Comparison of ENCODE assay signal across 1 cellular context in the genomic region with DNA sequence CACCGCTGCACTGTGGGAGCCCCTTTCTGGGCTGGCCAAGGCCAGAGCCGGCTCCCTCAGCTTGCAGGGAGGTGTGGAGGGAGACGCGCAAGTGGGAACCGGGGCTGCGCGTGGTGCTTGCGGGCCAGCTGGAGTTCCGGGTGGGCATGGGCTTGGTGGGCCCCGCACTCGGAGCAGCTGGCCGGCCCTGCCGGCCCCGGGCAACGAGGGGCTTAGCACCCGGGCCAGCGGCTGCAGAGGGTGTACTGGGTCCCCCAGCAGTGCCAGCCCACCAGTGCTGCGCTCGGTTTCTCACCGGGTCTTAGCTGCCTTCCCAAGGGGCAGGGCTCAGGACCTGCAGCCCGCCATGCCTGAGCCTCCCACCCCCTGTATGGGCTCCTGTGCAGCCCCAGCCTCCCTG. TPM values are rescaled to one million over a fixed set of nuclear protein-coding genes. Genes with fewer than 3 reads are reported as not detected.
"Had no signal": no experiment of that assay in that cellular context is flagged by ENCODE, and none has a peak within 500 bp of the region (broad histone marks: within the 10 kb centered on the region; RNA-seq: fewer than 3 reads in every experiment).

No MANE protein-coding gene starts in this region.

RNA-seq across cellular contexts. Expression of a gene that starts 47.9 kb away (rescaled TPM):
- polyA plus RNA-seq: IgD-negative memory B cell had no signal
